Comparison of ENCODE assay signal across 23 cellular contexts in genomic region chr14:93083898-93084297, GRCh38. TPM values are rescaled to one million over a fixed set of nuclear protein-coding genes. Genes with fewer than 3 reads are reported as not detected.
DNase-seq lines count a peak whose midpoint lies in the region; ATAC-seq, FAIRE-seq and TF ChIP-seq lines count a peak whose summit lies in the region.
"Had no signal": no experiment of that assay in that cellular context is flagged by ENCODE, and none has a peak within 500 bp of the region (broad histone marks: within the 10 kb centered on the region; RNA-seq: fewer than 3 reads in every experiment).

No MANE protein-coding gene starts in this region.

- no peaks in the 10 kb centered on the region for H3K27me3 Mint-ChIP-seq in memory B cell
- H3K27me3 Mint-ChIP-seq: CD4-positive, alpha-beta T cell; effector memory CD8-positive, alpha-beta T cell had no signal

- peaks cover 8 to 29% (median 17%) of the 10 kb centered on the region in 4 donors for H3K4me1 ChIP-seq in liver (ENCODE audit: control insufficient read depth in 4 of 4, insufficient read depth in 4 of 4, low read length in 3 of 4)
- peaks cover 26% of the 10 kb centered on the region for H3K4me1 ChIP-seq in HepG2 (ENCODE audit: insufficient read depth, low read length)
- H3K4me1 ChIP-seq in upper lobe of right lung = peaks cover 6% of the 10 kb centered on the region

- H3K36me3 Mint-ChIP-seq in memory B cell = peaks cover 6% of the 10 kb centered on the region

- no TSS peak for BruUV-seq in HepG2 (replicated peaks; lab: Mats Ljungman, UMichigan)

- H3K27ac Mint-ChIP-seq in memory B cell = peak overlapping the region; percentile 45

- TF ChIP-seq CTCF in liver (IDR thresholded peaks at IDR 0.05; ENCODE audit: low read depth, low read length, missing input control) (no peak), HepG2 (CRISPR knock-in tag; IDR thresholded peaks at IDR 0.05) (no peak), RWPE1 (conservative IDR thresholded peaks at IDR 0.05; ENCODE audit: low read depth) (no peak), upper lobe of right lung (IDR thresholded peaks at IDR 0.05) (no peak)

- H3K27me3 ChIP-seq in liver (ENCODE audit: control insufficient read depth in 4 of 4, insufficient read depth in 4 of 4, low read length in 3 of 4) (no peaks in the 10 kb centered on the region), HepG2 (ENCODE audit: control insufficient read depth in 1 of 2, insufficient read depth in 2 of 2, low read length in 2 of 2) (no peaks in the 10 kb centered on the region), upper lobe of right lung (no peaks in the 10 kb centered on the region)

- WGBS in liver = 89% methylated on average over 9 of the region's 9 CpGs
- 88% methylated on average over 9 of the region's 9 CpGs for WGBS in HepG2 (ENCODE audit: low lambda C conversion rate)

- TF ChIP-seq RAD21 in liver (IDR thresholded peaks at IDR 0.05) (no peak), HepG2 (CRISPR knock-in tag; IDR thresholded peaks at IDR 0.05) (no peak)

- in situ Hi-C loops in HepG2 (cut with HindIII; ENCODE audit: extremely low pct_ligation_motif_present, low pct_unique_long_range_greater_than_20kb) = no loop called here

- H4K20me1 ChIP-seq in HepG2 (ENCODE audit: insufficient read depth, low read length) = peaks cover 4% of the 10 kb centered on the region; the same call in 1 of the 2 replicates

- ATAC-seq in HepG2 = no peak
- no peak for ATAC-seq in memory B cell (ENCODE audit: low read depth)
- ATAC-seq in upper lobe of right lung = peak; percentile 3
- ATAC-seq in GM19324 (IDR thresholded peaks at IDR 0.05; ENCODE audit: low FRiP score, unreplicated experiment) = no peak
- ATAC-seq: effector memory CD8-positive, alpha-beta T cell; GM12878; left colon had no signal

- no peak overlapping the region for H3K4me3 Mint-ChIP-seq in memory B cell
- H3K4me3 Mint-ChIP-seq: CD4-positive, alpha-beta T cell; effector memory CD8-positive, alpha-beta T cell had no signal

- H3K4me2 ChIP-seq in HepG2 (ENCODE audit: low read depth, low read length) = no peak overlapping the region

- no peak for TF ChIP-seq POLR2A in HepG2 (IDR thresholded peaks at IDR 0.05; ENCODE audit: insufficient read depth in 1 of 2, low read depth in 2 of 2, low read length in 2 of 2)

- H3K27ac ChIP-seq in liver (ENCODE audit: low read depth in 1 of 2, low read length in 2 of 2) (no peak overlapping the region), HepG2 (ENCODE audit: extremely low read length, insufficient read depth, low read length) (no peak overlapping the region), RWPE1 (peak overlapping the region; percentile 47), upper lobe of right lung (no peak overlapping the region)
- H3K27ac ChIP-seq: skin epidermis had no signal

- CTCF ChIA-PET in HepG2 (lab: Yijun Ruan, JAX; ENCODE audit: low intra/inter-chr PET ratio, low total read pairs) (no interaction called here), RWPE1 (lab: Yijun Ruan, JAX) (interaction anchor here (0.6 kb wide), 1 partner anchor 302 kb away, joined by 3 read pairs; no protein-coding TSS in a partner anchor)

- no peaks in the 10 kb centered on the region for H3K9me3 ChIP-seq in liver (ENCODE audit: control insufficient read depth in 4 of 4, low read length in 3 of 4)
- no peaks in the 10 kb centered on the region for H3K9me3 ChIP-seq in HepG2 (ENCODE audit: low read length)
- H3K9me3 ChIP-seq in upper lobe of right lung = no peaks in the 10 kb centered on the region

- no peak overlapping the region for H3K4me3 ChIP-seq in liver (ENCODE audit: low read depth in 1 of 3, low read length in 3 of 3)
- no peak overlapping the region for H3K4me3 ChIP-seq in HepG2 (replicated peaks in 1 of 3; ENCODE audit: insufficient read depth in 1 of 3, low read depth in 2 of 3, low read length in 3 of 3)
- no peak overlapping the region for H3K4me3 ChIP-seq in upper lobe of right lung
- H3K4me3 ChIP-seq: GM12878, skin epidermis had no signal

- POLR2A ChIA-PET in HepG2 (lab: Yijun Ruan, JAX) (no interaction called here), RWPE1 (lab: Yijun Ruan, JAX; ENCODE audit: low non-redundant PET) (no interaction called here)

- H2AFZ ChIP-seq in HepG2 (ENCODE audit: low read length) = no peak overlapping the region

- no peaks in the 10 kb centered on the region for H3K79me2 ChIP-seq in HepG2 (ENCODE audit: insufficient read depth, low read length)

- H3K36me3 ChIP-seq in liver (ENCODE audit: control insufficient read depth in 4 of 4, insufficient read depth in 3 of 4, low read depth in 1 of 4, low read length in 3 of 4) (no peaks in the 10 kb centered on the region), HepG2 (replicated peaks in 1 of 2; ENCODE audit: control insufficient read depth in 1 of 2, insufficient read depth in 2 of 2, low read length in 2 of 2) (no peaks in the 10 kb centered on the region; a peak in 1 of 5 replicates), upper lobe of right lung (no peaks in the 10 kb centered on the region)

- intact Hi-C loops in HepG2 (cut with micrococcal nuclease; ENCODE audit: unreplicated experiment) = no loop called here
- intact Hi-C loops in upper lobe of right lung (cut with DNase I) = no loop called here

- DNase-seq in HepG2 (ENCODE audit: low spot score) (no peak), RWPE1 (ENCODE audit: low spot score) (no peak), memory B cell (ENCODE audit: low spot score in 2 of 2) (no peak), upper lobe of right lung (no peak)
- DNase-seq in stimulated activated CD4-positive, alpha-beta T cell treated with anti-CD3 and anti-CD28 coated beads, Interleukin-15, amount 100 ng/mL, for 24 hours = no peak
- DNase-seq: activated CD4-positive, CD25-positive, alpha-beta regulatory T cell treated with anti-CD3 and anti-CD28 coated beads, Interleukin-2, amount 50 U/mL, for 72 hours; activated T-cell treated with anti-CD3 and anti-CD28 coated beads, Interleukin-2, amount 50 U/mL, for 1 hour; CD4-positive, alpha-beta T cell; DMS 273 treated with DMSO at 0.1 percent for 48 hours; effector memory CD8-positive, alpha-beta T cell; EL; Karpas-422; left colon; NCI-H1417 treated with DMSO at 0.1 percent for 48 hours; NCI-H2081 treated with DMSO at 0.1 percent for 48 hours; NCI-H345; occipital lobe; T-helper 1 cell had no signal

- no peak overlapping the region for H3K9ac ChIP-seq in liver (ENCODE audit: low read depth in 1 of 2, low read length in 2 of 2)
- no peak overlapping the region for H3K9ac ChIP-seq in HepG2 (ENCODE audit: insufficient read depth, low read depth, low read length)

- no peaks in the 10 kb centered on the region for H3K9me3 Mint-ChIP-seq in memory B cell
- H3K9me3 Mint-ChIP-seq: CD4-positive, alpha-beta T cell; effector memory CD8-positive, alpha-beta T cell had no signal

- FAIRE-seq in HepG2 (lab: Jason Lieb, UNC) = no peak
- FAIRE-seq: GM12878, RCC 7860 had no signal

- TF ChIP-seq EP300 in HepG2 (IDR thresholded peaks at IDR 0.05; ENCODE audit: low read depth in 2 of 2, low read length in 2 of 2) (no peak), HepG2 (CRISPR knock-in tag; IDR thresholded peaks at IDR 0.05; ENCODE audit: borderline replicate concordance) (no peak)

- H3K4me1 Mint-ChIP-seq in memory B cell = peaks cover 51% of the 10 kb centered on the region

TF ChIP-seq in liver, 16 proteins besides CTCF, POLR2A, EP300 and RAD21:
- no peak for TF ChIP-seq YY1 (IDR thresholded peaks at IDR 0.05)
- peak; percentile 33 to 40 for TF ChIP-seq RXRA (IDR thresholded peaks at IDR 0.05)
- TF ChIP-seq, protein P1, sequence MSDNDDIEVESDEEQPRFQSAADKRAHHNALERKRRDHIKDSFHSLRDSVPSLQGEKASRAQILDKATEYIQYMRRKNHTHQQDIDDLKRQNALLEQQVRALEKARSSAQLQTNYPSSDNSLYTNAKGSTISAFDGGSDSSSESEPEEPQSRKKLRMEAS (IDR thresholded peaks at IDR 0.05) = no peak
- no peak for TF ChIP-seq SP1 (IDR thresholded peaks at IDR 0.05)
- TF ChIP-seq HNF4A (conservative IDR thresholded peaks at IDR 0.05) = no peak
TF ChIP-seq in liver: peak in this region for 1.

TF ChIP-seq in HepG2, 621 proteins besides CTCF, POLR2A, EP300 and RAD21:
- no peak for TF ChIP-seq ZNF605 (CRISPR knock-in tag; IDR thresholded peaks at IDR 0.05)

RNA-seq across cellular contexts. Expression of gene ITPK1, which starts 31.8 kb away (rescaled TPM):
- total RNA-seq in liver (10 to 100 TPM in 1 of 2 donors, 1 to 10 TPM in 1; 9.0 to 41.2 TPM), HepG2 (2016; rRNA removed; fragmentation: Illumina TruSeq; extraction: Trizol) (20.5 and 28.1 TPM in 2 replicates), upper lobe of right lung (96.9 TPM)
- polyA plus RNA-seq in liver (10 to 100 TPM in 1 of 2 donors, 1 to 10 TPM in 1; 9.4 to 31.3 TPM), HepG2 (2011; rRNA removed) (47.5 and 64.2 TPM in 2 replicates)
- 8.4 and 11.5 TPM in 2 replicates for total RNA-seq in HepG2 (2016; cell fraction: cytosol; rRNA removed; fragmentation: Illumina TruSeq; extraction: Trizol; ENCODE audit: low read depth)
- 15.9 and 20.1 TPM in 2 replicates for total RNA-seq in HepG2 (2016; cell fraction: insoluble cytoplasmic fraction; rRNA removed; fragmentation: Illumina TruSeq; extraction: Trizol)
- 31.0 and 31.9 TPM in 2 replicates for total RNA-seq in HepG2 (2016; cell fraction: membrane; rRNA removed; fragmentation: Illumina TruSeq; extraction: Trizol)
- total RNA-seq in HepG2 (2016; cell fraction: nucleus; rRNA removed; fragmentation: Illumina TruSeq; extraction: Trizol) = 11.8 and 15.8 TPM in 2 replicates
- polyA plus RNA-seq in HepG2 (2011; cell fraction: cytosol; rRNA removed) = 30.0 and 37.2 TPM in 2 replicates
- 30.6 and 37.4 TPM in 2 replicates for polyA plus RNA-seq in HepG2 (2011; cell fraction: nucleus; rRNA removed)
- polyA plus RNA-seq in HepG2 (2012) = 17.7 and 18.1 TPM in 2 replicates
- polyA plus RNA-seq in HepG2 (2016; cell fraction: cytosol; fragmentation: Illumina TruSeq; extraction: Trizol; ENCODE audit: low read depth) = 21.3 and 21.6 TPM in 2 replicates
- polyA plus RNA-seq in HepG2 (2016; cell fraction: insoluble cytoplasmic fraction; fragmentation: Illumina TruSeq; extraction: Trizol; ENCODE audit: low read depth) = 28.1 and 40.5 TPM in 2 replicates
- 43.7 and 50.0 TPM in 2 replicates for polyA plus RNA-seq in HepG2 (2016; cell fraction: membrane; fragmentation: Illumina TruSeq; extraction: Trizol; ENCODE audit: low read depth)
- polyA plus RNA-seq in HepG2 (2016; cell fraction: nucleus; fragmentation: Illumina TruSeq; extraction: Trizol; ENCODE audit: insufficient read depth, low read depth) = 24.0 and 25.1 TPM in 2 replicates
- polyA minus RNA-seq in HepG2 (2011; rRNA and poly(A)+ RNA removed; ENCODE audit: low replicate concordance) = 147 and 407 TPM in 2 replicates
- polyA minus RNA-seq in HepG2 (2011; cell fraction: cytosol; rRNA and poly(A)+ RNA removed) = 32.5 and 39.1 TPM in 2 replicates
- polyA minus RNA-seq in HepG2 (2011; cell fraction: nucleus; rRNA and poly(A)+ RNA removed) = 12.5 and 17.4 TPM in 2 replicates
